ENCODE assay signal across 6 cellular contexts in genomic region chr19:2150794-2151338, GRCh38.
DNase-seq lines count a peak whose midpoint lies in the region; ATAC-seq and TF ChIP-seq lines count a peak whose summit lies in the region.

No MANE protein-coding gene starts in this region.

- peaks cover 32% of the 10 kb centered on the region for H3K4me1 Mint-ChIP-seq in central memory CD8-positive, alpha-beta T cell

- no peaks in the 10 kb centered on the region for H3K9me3 ChIP-seq in neutrophil

- peaks cover 31 to 33% of the 10 kb centered on the region in 2 experiments for H3K4me1 ChIP-seq in neutrophil (ENCODE audit: control insufficient read depth in 1 of 2, insufficient read depth in 1 of 2, low read depth in 1 of 2, low read length in 1 of 2)

- peak overlapping the region; percentile 95 for H3K27ac ChIP-seq in neutrophil

- H3K9me3 Mint-ChIP-seq in central memory CD8-positive, alpha-beta T cell = no peaks in the 10 kb centered on the region

- H3K36me3 ChIP-seq in neutrophil = peaks cover 6% of the 10 kb centered on the region

- H3K4me3 Mint-ChIP-seq in central memory CD8-positive, alpha-beta T cell = peak overlapping the region; percentile 71

- H3K27ac Mint-ChIP-seq in central memory CD8-positive, alpha-beta T cell (ENCODE audit: low read depth) = peak overlapping the region; percentile 72

- H3K4me3 ChIP-seq in neutrophil (ENCODE audit: low read depth in 1 of 2, low read length in 1 of 2) = peak overlapping the region; percentile 83 to 92

- TF ChIP-seq CTCF in neutrophil (IDR thresholded peaks at IDR 0.05) = no peak

- no peaks in the 10 kb centered on the region for H3K27me3 ChIP-seq in neutrophil

- H3K27me3 Mint-ChIP-seq in central memory CD8-positive, alpha-beta T cell = no peaks in the 10 kb centered on the region

- DNase-seq in central memory CD8-positive, alpha-beta T cell (ENCODE audit: low spot score in 2 of 2) = peak in 1 of 2 donors; percentile 26
- DNase-seq in putamen (ENCODE audit: low spot score) (no peak), GM19240 (ENCODE audit: insufficient read length, low spot score) (no peak)

- peaks cover 10% of the 10 kb centered on the region for H3K36me3 Mint-ChIP-seq in central memory CD8-positive, alpha-beta T cell (ENCODE audit: insufficient read depth)

- ATAC-seq in GM18519 (IDR thresholded peaks at IDR 0.05; ENCODE audit: low FRiP score, unreplicated experiment) (peak; percentile 5), HG03520 (IDR thresholded peaks at IDR 0.05; ENCODE audit: unreplicated experiment) (peak; percentile 8)
- peak; percentile 3 for ATAC-seq in central memory CD8-positive, alpha-beta T cell (replicated peaks; ENCODE audit: extremely low read depth, poor library complexity, severe bottlenecking)
